In the genomic region with DNA sequence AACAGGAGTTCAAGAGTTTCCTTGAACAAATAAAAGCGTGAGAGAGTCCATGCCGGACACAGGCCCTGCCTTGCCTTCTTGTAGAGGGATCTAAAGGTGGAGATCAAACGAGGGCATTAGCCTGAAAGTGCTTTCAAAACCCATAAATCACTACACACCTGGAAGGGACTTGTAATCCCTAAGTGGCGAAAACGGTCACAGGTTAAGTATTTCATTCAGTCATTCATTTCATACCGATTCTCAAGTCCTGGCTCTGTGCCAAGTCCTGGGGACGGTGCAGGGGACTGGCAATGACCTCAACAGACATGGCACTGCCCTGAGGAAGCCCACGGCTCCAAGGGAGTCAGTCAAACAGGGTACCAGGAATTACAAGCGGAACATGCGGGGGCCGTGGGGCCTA, we compare ENCODE assay signal across 16 cellular contexts.
"Had no signal": no experiment of that assay in that cellular context is flagged by ENCODE, and none has a peak within 500 bp of the region (broad histone marks: within the 10 kb centered on the region; RNA-seq: fewer than 3 reads in every experiment).

No MANE protein-coding gene starts in this region.

- DNase-seq: activated CD4-positive, alpha-beta T cell treated with anti-CD3 and anti-CD28 coated beads, Interleukin-2, amount 50 U/mL, for 4 hours; activated CD8-positive, alpha-beta memory T cell treated with anti-CD3 and anti-CD28 coated beads, Interleukin-2, amount 10 ng/mL, durations not matched to agents 7 days and 5 days; activated effector memory CD4-positive, alpha-beta T cell treated with Interleukin-2 at 50 U/mL for 16 hours; activated T-cell treated with anti-CD3 and anti-CD28 coated beads, Interleukin-2, amount 50 U/mL, for 24 hours; amniotic stem cell; effector memory CD8-positive, alpha-beta T cell; hippocampal formation; mammary epithelial cell; natural killer cell; stimulated activated CD4-positive, alpha-beta T cell treated with anti-CD3 and anti-CD28 coated beads, Interleukin-4, amount 100 ng/mL, for 24 hours; T-helper 2 cell had no signal

- H3K4me1 ChIP-seq: body of pancreas, testis had no signal

- H3K27me3 ChIP-seq: body of pancreas, testis had no signal

- H3K27ac ChIP-seq: body of pancreas, epithelial cell of prostate, testis had no signal

- ATAC-seq: activated CD4-positive, CD25-positive, alpha-beta regulatory T cell treated with anti-CD3 and anti-CD28 coated beads, Interleukin-2, amount 50 U/mL, for 24 hours; activated CD8-positive, alpha-beta memory T cell treated with anti-CD3 and anti-CD28 coated beads, Interleukin-2, amount 10 ng/mL, durations not matched to agents 7 days and 5 days; effector memory CD8-positive, alpha-beta T cell; natural killer cell had no signal

- FAIRE-seq: TTC549 had no signal

- H3K9me3 ChIP-seq: body of pancreas, testis had no signal

- H3K4me3 ChIP-seq: body of pancreas, testis had no signal
